Comparison of ENCODE assay signal across 8 cellular contexts in genomic region chr12:85036241-85036707, GRCh38. TPM values are rescaled to one million over a fixed set of nuclear protein-coding genes. Genes with fewer than 3 reads are reported as not detected.
DNase-seq lines count a peak whose midpoint lies in the region; FAIRE-seq and TF ChIP-seq lines count a peak whose summit lies in the region.

TSS of gene LRRIQ1 (plus strand) at chr12:85036351. CDS start at chr12:85038177, 1,826 bp downstream.
TSS of gene TSPAN19 (minus strand) at chr12:85036277. CDS start at chr12:85029946, 6,331 bp downstream.

- no peaks in the 10 kb centered on the region for H3K79me2 ChIP-seq in KMS-11 (ENCODE audit: insufficient read depth, low read depth)

- H3K9ac ChIP-seq in KMS-11 = peak within 1 kb of the TSS; percentile 70
- peak within 1 kb of the TSS; percentile 75; the same call in 1 of the 2 replicates for H3K9ac ChIP-seq in iPS-20b (ENCODE audit: low read depth, low read length)

- H3K4me3 ChIP-seq in KMS-11 (IDR thresholded peaks at IDR 0.05; ENCODE audit: insufficient read depth, low read depth, low read length) (no peak within 1 kb of the TSS), SJCRH30 (peak within 1 kb of the TSS; percentile 56), bronchial epithelial cell (ENCODE audit: low read depth, low read length) (peak within 1 kb of the TSS; percentile 59), iPS-20b (ENCODE audit: low read length) (peak within 1 kb of the TSS; percentile 84), skeletal muscle cell (ENCODE audit: low read depth, low read length) (peak within 1 kb of the TSS; percentile 76)

- FAIRE-seq in H54 (lab: Jason Lieb, UNC) (peak; percentile 11), bronchial epithelial cell (lab: Jason Lieb, UNC) (no peak)

- peak within 1 kb of the TSS; percentile 69 for H3K27ac ChIP-seq in KMS-11
- peak within 1 kb of the TSS; percentile 24; the same call in 1 of the 2 replicates for H3K27ac ChIP-seq in SJCRH30
- H3K27ac ChIP-seq in iPS-20b (ENCODE audit: low read length) = no peak within 1 kb of the TSS

- peak within 1 kb of the TSS; percentile 90 for H3K4me2 ChIP-seq in KMS-11

- no peaks in the 10 kb centered on the region for H3K36me3 ChIP-seq in KMS-11 (ENCODE audit: insufficient read depth)
- H3K36me3 ChIP-seq in SJCRH30 = no peaks in the 10 kb centered on the region
- no peaks in the 10 kb centered on the region for H3K36me3 ChIP-seq in bronchial epithelial cell (ENCODE audit: control insufficient read depth, insufficient read depth, low read length)
- H3K36me3 ChIP-seq in iPS-20b (ENCODE audit: insufficient read depth, low read depth, low read length) = no peaks in the 10 kb centered on the region

- H3K27me3 ChIP-seq in KMS-11 (ENCODE audit: insufficient read depth, low read depth) (no peaks in the 10 kb centered on the region), SJCRH30 (no peaks in the 10 kb centered on the region), bronchial epithelial cell (ENCODE audit: control insufficient read depth, insufficient read depth, low read length) (peaks cover 1% of the 10 kb centered on the region), iPS-20b (ENCODE audit: insufficient read depth, low read length) (no peaks in the 10 kb centered on the region; the same call in 1 of the 2 replicates)

- H2AFZ ChIP-seq in KMS-11 (ENCODE audit: low read depth) = peak within 1 kb of the TSS; percentile 85

- DNase-seq in GM04504 (ENCODE audit: low read depth) (peak; percentile 50), H54 (ENCODE audit: insufficient read length, low spot score) (peak; percentile 4), SJCRH30 (peak; percentile 93 to 96), bronchial epithelial cell (ENCODE audit: low read depth) (peak; percentile 85), skeletal muscle cell (ENCODE audit: low read depth) (peak; percentile 66)
- DNase-seq in activated CD4-positive, CD25-positive, alpha-beta regulatory T cell treated with anti-CD3 and anti-CD28 coated beads, Interleukin-2, amount 50 U/mL, for 72 hours = no peak

- TF ChIP-seq CTCF in KMS-11 (conservative IDR thresholded peaks at IDR 0.05; ENCODE audit: low read depth, low read length) = no peak
- TF ChIP-seq CTCF in bronchial epithelial cell (IDR thresholded peaks at IDR 0.05; ENCODE audit: insufficient read depth, low read length, severe bottlenecking) = no peak

- H4K20me1 ChIP-seq in KMS-11 (ENCODE audit: insufficient read depth) = no peaks in the 10 kb centered on the region

- no peak for TF ChIP-seq POLR2A in H54 (IDR thresholded peaks at IDR 0.05; ENCODE audit: low read depth, low read length)

- H3K4me1 ChIP-seq in KMS-11 (ENCODE audit: low read depth, poor library complexity, severe bottlenecking) (peaks cover 11% of the 10 kb centered on the region), SJCRH30 (peaks cover 3% of the 10 kb centered on the region; the same call in 1 of the 2 replicates), iPS-20b (ENCODE audit: insufficient read depth, low read length) (peaks cover 3% of the 10 kb centered on the region; the same call in 1 of the 2 replicates)

- H3K9me3 ChIP-seq in SJCRH30 (replicated peaks) (no peaks in the 10 kb centered on the region), iPS-20b (ENCODE audit: insufficient read depth, low read depth, low read length) (no peaks in the 10 kb centered on the region)

RNA-seq across cellular contexts. Expression of gene LRRIQ1, which starts in this region (rescaled TPM):
- 0.18 and 0.34 TPM in 2 replicates for total RNA-seq in SJCRH30 (2014; rRNA removed; shearing (Covaris generic))
- under 0.01 and 0.38 TPM in 2 replicates for total RNA-seq in bronchial epithelial cell

RNA-seq across cellular contexts. Expression of gene TSPAN19, which starts in this region (rescaled TPM):
- 0.13 and 0.49 TPM in 2 replicates for total RNA-seq in SJCRH30 (2014; rRNA removed; shearing (Covaris generic))
- under 0.01 TPM in 1 of 2 replicates, not detected in the other for total RNA-seq in bronchial epithelial cell

Comparison
In these comparisons a context has a peak if more than half of its experiments do, and no peak if none do; other contexts are left out.
1. Peak in DNase-seq, H3K4me3 ChIP-seq and H3K27ac ChIP-seq in SJCRH30; RNA of the genes that start here not detected or under 1 TPM.
2. Peak in DNase-seq and H3K4me3 ChIP-seq in bronchial epithelial cell; RNA of the genes that start here not detected or under 1 TPM.